17 cellular contexts compared by ENCODE assay signal in genomic region chr10:48448796-48449195, GRCh38.
DNase-seq lines count a peak whose midpoint lies in the region; ATAC-seq, FAIRE-seq and TF ChIP-seq lines count a peak whose summit lies in the region.
"Had no signal": no experiment of that assay in that cellular context is flagged by ENCODE, and none has a peak within 500 bp of the region (broad histone marks: within the 10 kb centered on the region; RNA-seq: fewer than 3 reads in every experiment).

No MANE protein-coding gene starts in this region.

- no peak overlapping the region for H3K56ac ChIP-seq in IMR-90 (ENCODE audit: extremely low read depth, insufficient read depth, low read length)

- H3K36me3 Mint-ChIP-seq in activated CD8-positive, alpha-beta T cell treated with anti-CD3 and anti-CD28 coated beads, Interleukin-2, amount 10 ng/mL, durations not matched to agents 7 days and 5 days (ENCODE audit: low read depth): no peaks in the 10 kb centered on the region

- no peak overlapping the region for H3K27ac Mint-ChIP-seq in activated CD8-positive, alpha-beta T cell treated with anti-CD3 and anti-CD28 coated beads, Interleukin-2, amount 10 ng/mL, durations not matched to agents 7 days and 5 days
- H3K27ac Mint-ChIP-seq: B cell had no signal

- H3K9me3 Mint-ChIP-seq in activated CD8-positive, alpha-beta T cell treated with anti-CD3 and anti-CD28 coated beads, Interleukin-2, amount 10 ng/mL, durations not matched to agents 7 days and 5 days (ENCODE audit: insufficient read depth): no peaks in the 10 kb centered on the region

- H3K4me3 Mint-ChIP-seq in activated CD8-positive, alpha-beta T cell treated with anti-CD3 and anti-CD28 coated beads, Interleukin-2, amount 10 ng/mL, durations not matched to agents 7 days and 5 days: no peak overlapping the region
- H3K4me3 Mint-ChIP-seq: B cell had no signal

- peak overlapping the region; percentile 40 for H3K14ac ChIP-seq in IMR-90 (replicated peaks; ENCODE audit: low read depth, low read length)

- H3K79me2 ChIP-seq in mammary epithelial cell (ENCODE audit: insufficient read depth, low read length): no peaks in the 10 kb centered on the region

- H3K4me2 ChIP-seq in IMR-90 (ENCODE audit: low read depth, low read length) (no peak overlapping the region), mammary epithelial cell (ENCODE audit: insufficient read depth, low read depth, low read length) (no peak overlapping the region)

- H3K4me1 Mint-ChIP-seq in activated CD8-positive, alpha-beta T cell treated with anti-CD3 and anti-CD28 coated beads, Interleukin-2, amount 10 ng/mL, durations not matched to agents 7 days and 5 days (ENCODE audit: low read depth): peaks cover 9% of the 10 kb centered on the region
- H3K4me1 Mint-ChIP-seq: B cell had no signal

- no peaks in the 10 kb centered on the region for H3K9me3 ChIP-seq in IMR-90 (ENCODE audit: control insufficient read depth, insufficient read depth, low read length)
- H3K9me3 ChIP-seq in mammary epithelial cell (replicated peaks; ENCODE audit: insufficient read depth, low read length): no peaks in the 10 kb centered on the region
- no peaks in the 10 kb centered on the region for H3K9me3 ChIP-seq in kidney (ENCODE audit: control insufficient read depth in 1 of 2, low read length in 2 of 2)
- H3K9me3 ChIP-seq: breast epithelium, psoas muscle had no signal

- peak; percentile 58 for DNase-seq in Daoy (ENCODE audit: low read depth)
- peak; percentile 80 for DNase-seq in IMR-90
- DNase-seq in mammary epithelial cell: peak; percentile 47
- DNase-seq in kidney: peak; percentile 22
- no peak for DNase-seq in effector CD4-positive, alpha-beta T cell
- DNase-seq in GOT3 (lab: John Stamatoyannopoulos, UW): no peak
- no peak for DNase-seq in activated CD8-positive, alpha-beta T cell treated with anti-CD3 and anti-CD28 coated beads, Interleukin-2, amount 10 ng/mL, durations not matched to agents 7 days and 5 days
- DNase-seq in H7: no peak
- DNase-seq: activated CD8-positive, alpha-beta memory T cell treated with anti-CD3 and anti-CD28 coated beads for 24 hours; activated naive CD4-positive, alpha-beta T cell; left colon; NCI-H2081 treated with DMSO at 0.1 percent for 48 hours had no signal

- H3K4me3 ChIP-seq in IMR-90 (ENCODE audit: insufficient read depth, low read depth, low read length) (no peak overlapping the region), mammary epithelial cell (replicated peaks in 1 of 3; ENCODE audit: insufficient read depth in 1 of 3, low read depth in 2 of 3, low read length in 3 of 3) (no peak overlapping the region), kidney (ENCODE audit: low read length in 2 of 2) (no peak overlapping the region), H7 (ENCODE audit: insufficient read depth, low read depth, low read length) (no peak overlapping the region)
- H3K4me3 ChIP-seq: breast epithelium, psoas muscle had no signal

- CTCF ChIA-PET in IMR-90 (lab: Yijun Ruan, JAX): no interaction called here
- CTCF ChIA-PET in mammary epithelial cell (lab: Charles Lee; ENCODE audit: low non-redundant PET): no interaction called here
- CTCF ChIA-PET in activated CD8-positive, alpha-beta T cell treated with anti-CD3 and anti-CD28 coated beads, Interleukin-2, amount 10 ng/mL, durations not matched to agents 7 days and 5 days (lab: Charles Lee): interaction anchor here (0.9 kb wide), 1 partner anchor 39 kb away, joined by 3 read pairs; no protein-coding TSS in a partner anchor

- H3K27me3 ChIP-seq in IMR-90 (ENCODE audit: control insufficient read depth, insufficient read depth, low read length) (no peaks in the 10 kb centered on the region), mammary epithelial cell (ENCODE audit: insufficient read depth, low read length) (no peaks in the 10 kb centered on the region), H7 (ENCODE audit: control insufficient read depth, insufficient read depth, low read length) (no peaks in the 10 kb centered on the region)
- H3K27me3 ChIP-seq: breast epithelium had no signal

- 0 out of 2 replicates have a peak overlapping the region, but pooled peaks have one; percentile 27 for H3K4ac ChIP-seq in IMR-90 (ENCODE audit: low read depth, low read length)

- H3K27ac ChIP-seq in IMR-90 (ENCODE audit: insufficient read depth, low read length) (no peak overlapping the region), mammary epithelial cell (ENCODE audit: insufficient read depth, low read depth, low read length) (no peak overlapping the region), kidney (ENCODE audit: low read depth in 2 of 2, low read length in 2 of 2) (no peak overlapping the region)
- H3K27ac ChIP-seq: breast epithelium, psoas muscle had no signal

- no peak overlapping the region for H4K8ac ChIP-seq in IMR-90 (ENCODE audit: low read depth in 2 of 2, low read length in 2 of 2)

- peak; percentile 70 for ATAC-seq in IMR-90 (ENCODE audit: low read depth)
- ATAC-seq in activated CD8-positive, alpha-beta T cell treated with anti-CD3 and anti-CD28 coated beads, Interleukin-2, amount 10 ng/mL, durations not matched to agents 7 days and 5 days: no peak
- ATAC-seq: left colon, psoas muscle, Right ventricle myocardium inferior had no signal

- TF ChIP-seq RAD21 in IMR-90 (IDR thresholded peaks at IDR 0.05; ENCODE audit: low read length): no peak

- no peak for TF ChIP-seq POLR2A in IMR-90 (IDR thresholded peaks at IDR 0.05; ENCODE audit: low read depth, low read length)

- no peaks in the 10 kb centered on the region for H3K27me3 Mint-ChIP-seq in activated CD8-positive, alpha-beta T cell treated with anti-CD3 and anti-CD28 coated beads, Interleukin-2, amount 10 ng/mL, durations not matched to agents 7 days and 5 days (ENCODE audit: low read depth)

- no peak overlapping the region for H4K5ac ChIP-seq in IMR-90 (ENCODE audit: low read depth, low read length)

- H3K79me1 ChIP-seq in IMR-90 (ENCODE audit: low read depth in 1 of 2, low read length in 2 of 2): peaks cover 13 to 70% of the 10 kb centered on the region in 2 experiments; a peak in 3 of 4 replicates

- H2BK5ac ChIP-seq in IMR-90 (ENCODE audit: low read depth, low read length, poor library complexity, severe bottlenecking): no peak overlapping the region

- no peak for TF ChIP-seq CTCF in IMR-90 (conservative IDR thresholded peaks at IDR 0.05; ENCODE audit: low read depth, low read length)
- TF ChIP-seq CTCF in mammary epithelial cell (conservative IDR thresholded peaks at IDR 0.05 in 1 of 2, IDR thresholded peaks at IDR 0.05 in 1 of 2; ENCODE audit: extremely low read depth in 1 of 2, insufficient read depth in 1 of 2, low read depth in 1 of 2, low read length in 2 of 2): no peak
- TF ChIP-seq CTCF in kidney (IDR thresholded peaks at IDR 0.05; ENCODE audit: borderline replicate concordance, extremely low read depth, insufficient read depth): no peak

- H3K9me1 ChIP-seq in IMR-90 (ENCODE audit: insufficient read depth, low read length): peaks cover 21% of the 10 kb centered on the region

- H3K18ac ChIP-seq in IMR-90 (ENCODE audit: low read depth, low read length): no peak overlapping the region

- dilution Hi-C loops in IMR-90 (cut with HindIII; ENCODE audit: low sequenced_read_pairs, unreplicated experiment): no loop called here
- dilution Hi-C loops in mammary epithelial cell (cut with HindIII; ENCODE audit: low sequenced_read_pairs): no loop called here

- H3K4me1 ChIP-seq in IMR-90 (ENCODE audit: control insufficient read depth, insufficient read depth, low read length) (peaks cover 9% of the 10 kb centered on the region), mammary epithelial cell (ENCODE audit: insufficient read depth, low read length) (no peaks in the 10 kb centered on the region), kidney (ENCODE audit: control insufficient read depth in 1 of 2, insufficient read depth in 1 of 2, low read depth in 1 of 2, low read length in 2 of 2) (no peaks in the 10 kb centered on the region)
- H3K4me1 ChIP-seq: breast epithelium, psoas muscle had no signal

- H3K36me3 ChIP-seq in IMR-90 (ENCODE audit: control insufficient read depth, insufficient read depth, low read length) (peaks cover 14% of the 10 kb centered on the region; the same call in 1 of the 2 replicates), mammary epithelial cell (ENCODE audit: insufficient read depth, low read length) (peaks cover 4% of the 10 kb centered on the region), kidney (ENCODE audit: control insufficient read depth in 1 of 2, insufficient read depth in 2 of 2, low read length in 2 of 2) (no peaks in the 10 kb centered on the region), H7 (replicated peaks; ENCODE audit: control insufficient read depth, insufficient read depth, low read length) (peaks cover 3% of the 10 kb centered on the region; the same call in 1 of the 2 replicates)
- H3K36me3 ChIP-seq: breast epithelium had no signal

- H4K20me1 ChIP-seq in IMR-90 (ENCODE audit: insufficient read depth, low read length): peaks cover 28% of the 10 kb centered on the region
- H4K20me1 ChIP-seq in mammary epithelial cell (ENCODE audit: insufficient read depth, low read length): no peaks in the 10 kb centered on the region

- H3K9ac ChIP-seq in IMR-90 (ENCODE audit: low read depth, low read length) (no peak overlapping the region), mammary epithelial cell (ENCODE audit: insufficient read depth, low read length) (no peak overlapping the region), kidney (ENCODE audit: low read length in 2 of 2) (no peak overlapping the region)

- no peak for FAIRE-seq in kidney (lab: Jason Lieb, UNC)
- FAIRE-seq: HTR-8/SVneo had no signal

- H2BK20ac ChIP-seq in IMR-90 (ENCODE audit: low read depth, low read length): no peak overlapping the region

- BruUV-seq in IMR-90 (replicated peaks; lab: Mats Ljungman, UMichigan): no TSS peak
- no TSS peak for BruUV-seq in mammary epithelial cell (replicated peaks; lab: Mats Ljungman, UMichigan)

- intact Hi-C loops in IMR-90 (cut with micrococcal nuclease) (no loop called here), mammary epithelial cell (cut with micrococcal nuclease) (loop anchor here (10.0 kb wide), 1 partner anchor 106 kb away; no protein-coding TSS in a partner anchor), kidney (cut with DNase I) (no loop called here)

- H2AFZ ChIP-seq in IMR-90 (replicated peaks; ENCODE audit: low read length, poor library complexity) (no peak overlapping the region), mammary epithelial cell (ENCODE audit: low read depth, low read length) (no peak overlapping the region)

- H2BK15ac ChIP-seq in IMR-90 (ENCODE audit: low read depth, low read length): no peak overlapping the region

- H4K91ac ChIP-seq in IMR-90 (ENCODE audit: insufficient read depth, low read depth, low read length): no peak overlapping the region

- POLR2A ChIA-PET in IMR-90 (lab: Charles Lee; ENCODE audit: unreplicated experiment): no interaction called here
- POLR2A ChIA-PET in activated CD8-positive, alpha-beta T cell treated with anti-CD3 and anti-CD28 coated beads, Interleukin-2, amount 10 ng/mL, durations not matched to agents 7 days and 5 days (lab: Charles Lee): no interaction called here

- no peak overlapping the region; the same call in 1 of the 2 replicates for H2AK5ac ChIP-seq in IMR-90 (ENCODE audit: low read depth, low read length)

- H2BK120ac ChIP-seq in IMR-90 (ENCODE audit: low read depth, low read length): no peak overlapping the region

- no CpG with 5 or more reads among the region's 4 CpGs for WGBS in IMR-90 (ENCODE audit: extremely low coverage in 2 of 2, insufficient read length in 1 of 2), 2 experiments
- 93% methylated on average over 3 of the region's 4 CpGs for WGBS in mammary epithelial cell (ENCODE audit: low coverage, missing lambda C conversion rate)

- in situ Hi-C loops in IMR-90 (cut with MboI; ENCODE audit: low sequenced_read_pairs): no loop called here
- in situ Hi-C loops in mammary epithelial cell (cut with MboI; ENCODE audit: low sequenced_read_pairs in 2 of 2): loop anchor here in 1 of 2 donors (10.0 kb wide), 1 partner anchor 206 kb away; no protein-coding TSS in a partner anchor

- peak overlapping the region; percentile 74 for H2AK9ac ChIP-seq in IMR-90 (replicated peaks; ENCODE audit: low read depth, low read length, poor library complexity)

- no peak overlapping the region for H3K23ac ChIP-seq in IMR-90 (ENCODE audit: low read depth, low read length)

Comparison
In these comparisons a context has a peak if more than half of its experiments do, and no peak if none do; other contexts are left out.
1. DNase-seq: peak in Daoy (single experiment), IMR-90 (single experiment), mammary epithelial cell (single experiment) and kidney (single experiment); none in effector CD4-positive, alpha-beta T cell (single experiment), GOT3 (single experiment), activated CD8-positive, alpha-beta T cell treated with anti-CD3 and anti-CD28 coated beads, Interleukin-2, amount 10 ng/mL, durations not matched to agents 7 days and 5 days (single experiment) and H7 (single experiment).